Comparison of ENCODE assay signal across 13 cellular contexts in genomic region chr7:27242046-27242579, GRCh38. TPM values are rescaled to one million over a fixed set of nuclear protein-coding genes. Genes with fewer than 3 reads are reported as not detected.
DNase-seq lines count a peak whose midpoint lies in the region; ATAC-seq and TF ChIP-seq lines count a peak whose summit lies in the region.
"Had no signal": no experiment of that assay in that cellular context is flagged by ENCODE, and none has a peak within 500 bp of the region (broad histone marks: within the 10 kb centered on the region; RNA-seq: fewer than 3 reads in every experiment).

No MANE protein-coding gene starts in this region.

- peaks cover 13% of the 10 kb centered on the region; the same call in 1 of the 2 replicates for H3K4me1 ChIP-seq in GM23248 (ENCODE audit: insufficient read depth)
- peaks cover 45% of the 10 kb centered on the region for H3K4me1 ChIP-seq in neural progenitor cell
- H3K4me1 ChIP-seq: parathyroid adenoma had no signal

- H3K4me2 ChIP-seq in GM23248 (ENCODE audit: unreplicated experiment) (peak overlapping the region; percentile 67), neural progenitor cell (peak overlapping the region; percentile 67)

- 24 to 26% methylated on average over 16 of the region's 16 CpGs for WGBS in GM23248 (ENCODE audit: low coverage in 1 of 2, low lambda C conversion rate in 2 of 2, missing lambda C conversion rate in 2 of 2), 2 experiments

- no peaks in the 10 kb centered on the region for H4K20me1 ChIP-seq in GM23248 (ENCODE audit: insufficient read depth)
- peaks cover 83% of the 10 kb centered on the region for H4K20me1 ChIP-seq in neural progenitor cell (ENCODE audit: low read depth)

- H3K36me3 ChIP-seq in GM23248 (ENCODE audit: low read depth) (no peaks in the 10 kb centered on the region), neural progenitor cell (no peaks in the 10 kb centered on the region)
- H3K36me3 ChIP-seq: adrenal gland had no signal

- TF ChIP-seq CTCF in AG09309 (IDR thresholded peaks at IDR 0.05; ENCODE audit: control insufficient read depth, insufficient read depth, low read depth, low read length, missing control alignments) (no peak), brain (conservative IDR thresholded peaks at IDR 0.05) (no peak), neural progenitor cell (IDR thresholded peaks at IDR 0.05) (no peak)

- H3K9me3 Mint-ChIP-seq in brain (peaks cover 0 to 6% (median 3%) of the 10 kb centered on the region in 5 experiments), neural progenitor cell (peaks cover 4% of the 10 kb centered on the region)

- in situ Hi-C loops in GM23248 (cut with MboI), result no loop called here

- H3K4me3 ChIP-seq in AG09309 (ENCODE audit: control insufficient read depth, low read depth, low read length), result peak overlapping the region; percentile 61
- H3K4me3 ChIP-seq in GM23248, result peak overlapping the region; percentile 46; the same call in 1 of the 2 replicates
- peak overlapping the region; percentile 30 for H3K4me3 ChIP-seq in neural progenitor cell

- ATAC-seq in HG03565 (IDR thresholded peaks at IDR 0.05; ENCODE audit: unreplicated experiment), result no peak

- H3F3A ChIP-seq in GM23248 (ENCODE audit: insufficient read depth) (peaks cover 13% of the 10 kb centered on the region; the same call in 1 of the 2 replicates), neural progenitor cell (ENCODE audit: low read depth) (peaks cover 29% of the 10 kb centered on the region)

- peaks cover 99% of the 10 kb centered on the region for H3K27me3 Mint-ChIP-seq in brain
- H3K27me3 Mint-ChIP-seq in neural progenitor cell (ENCODE audit: insufficient read depth, low read depth), result peaks cover 84% of the 10 kb centered on the region

- H3K79me2 ChIP-seq in GM23248 (ENCODE audit: insufficient read depth) (no peaks in the 10 kb centered on the region), neural progenitor cell (ENCODE audit: low read depth) (no peaks in the 10 kb centered on the region)
- H3K79me2 ChIP-seq: parathyroid adenoma had no signal

- DNase-seq in AG09309 (ENCODE audit: low read depth) (no peak), GM23248 (no peak), neural progenitor cell (ENCODE audit: low spot score) (peak; percentile 24), pons (ENCODE audit: low spot score) (no peak)
- no peak for DNase-seq in activated CD4-positive, CD25-positive, alpha-beta regulatory T cell (lab: John Stamatoyannopoulos, UW)
- no peak for DNase-seq in effector CD8-positive, alpha-beta T cell (lab: John Stamatoyannopoulos, UW)
- DNase-seq: NCI-H2081 treated with DMSO at 0.1 percent for 48 hours had no signal

- peaks cover 38% of the 10 kb centered on the region for H3K4me1 Mint-ChIP-seq in brain
- peaks cover 27% of the 10 kb centered on the region for H3K4me1 Mint-ChIP-seq in neural progenitor cell

- H3K27ac Mint-ChIP-seq in brain (peak overlapping the region in 1 of 5 experiments; percentile 10), neural progenitor cell (no peak overlapping the region)

- H3K9me2 ChIP-seq in GM23248 (ENCODE audit: insufficient read depth), result no peaks in the 10 kb centered on the region

- peak overlapping the region; percentile 69 to 82 (median 81) for H3K4me3 Mint-ChIP-seq in brain
- H3K4me3 Mint-ChIP-seq in neural progenitor cell, result peak overlapping the region; percentile 70
- H3K4me3 Mint-ChIP-seq: immature natural killer cell had no signal

- peaks cover 68% of the 10 kb centered on the region for H3K27me3 ChIP-seq in GM23248 (replicated peaks; ENCODE audit: insufficient read depth)
- H3K27me3 ChIP-seq in neural progenitor cell, result peaks cover 100% of the 10 kb centered on the region

- H2AFZ ChIP-seq in GM23248 (no peak overlapping the region; the same call in 1 of the 2 replicates), neural progenitor cell (replicated peaks) (no peak overlapping the region)
- H2AFZ ChIP-seq: parathyroid adenoma had no signal

- H3K9me3 ChIP-seq in GM23248 (ENCODE audit: low read depth) (no peaks in the 10 kb centered on the region), neural progenitor cell (ENCODE audit: low read depth) (no peaks in the 10 kb centered on the region)
- H3K9me3 ChIP-seq: adrenal gland had no signal

- H3K36me3 Mint-ChIP-seq in brain (no peaks in the 10 kb centered on the region), neural progenitor cell (peaks cover 1% of the 10 kb centered on the region)

- H3K9ac ChIP-seq in GM23248, result no peak overlapping the region
- no peak overlapping the region for H3K9ac ChIP-seq in neural progenitor cell
- H3K9ac ChIP-seq: parathyroid adenoma had no signal

- H3K27ac ChIP-seq in GM23248, result no peak overlapping the region
- H3K27ac ChIP-seq in neural progenitor cell, result no peak overlapping the region
- H3K27ac ChIP-seq: adrenal gland, parathyroid adenoma had no signal

RNA-seq across cellular contexts. Expression of gene EVX1, which starts 0.5 kb away (rescaled TPM):
- total RNA-seq in GM23248 (2014; rRNA removed; shearing (Covaris generic)), result not detected in 2 replicates
- polyA plus RNA-seq in GM23248 (2016; fragmentation: Nextera tagmentation; extraction: Ambion mirVana) (not detected in 2 replicates), brain (ENCODE audit: insufficient read depth, low read depth, low replicate concordance) (0.27 TPM)
- not detected in 2 replicates for total RNA-seq in neural progenitor cell (ENCODE audit: low replicate concordance)
- total RNA-seq: RPMI7951 had no signal
- polyA plus RNA-seq: immature natural killer cell had no signal

RNA-seq across cellular contexts. Expression of gene HOXA13, which starts 42.2 kb away (rescaled TPM):
- 0.13 and 0.43 TPM in 2 replicates for total RNA-seq in GM23248 (2014; rRNA removed; shearing (Covaris generic))
- polyA plus RNA-seq in GM23248 (2016; fragmentation: Nextera tagmentation; extraction: Ambion mirVana) (0.13 and 0.15 TPM in 2 replicates), brain (ENCODE audit: insufficient read depth, low read depth, low replicate concordance) (0.54 TPM)
- not detected in 2 replicates for total RNA-seq in neural progenitor cell (ENCODE audit: low replicate concordance)
- polyA plus RNA-seq: immature natural killer cell had no signal

RNA-seq across cellular contexts. Expression of gene HOXA11, which starts 57.1 kb away (rescaled TPM):
- total RNA-seq in GM23248 (2014; rRNA removed; shearing (Covaris generic)), result 8.3 and 10.5 TPM in 2 replicates
- polyA plus RNA-seq in GM23248 (2016; fragmentation: Nextera tagmentation; extraction: Ambion mirVana) (8.0 and 8.4 TPM in 2 replicates), brain (ENCODE audit: insufficient read depth, low read depth, low replicate concordance) (20.1 TPM)
- not detected in 2 replicates for total RNA-seq in neural progenitor cell (ENCODE audit: low replicate concordance)
- polyA plus RNA-seq: immature natural killer cell had no signal
